In genomic region chr3:36372534-36372935, GRCh38 we compare ENCODE assay signal across 19 cellular contexts. TPM values are rescaled to one million over a fixed set of nuclear protein-coding genes. Genes with fewer than 3 reads are reported as not detected.
DNase-seq lines count a peak whose midpoint lies in the region; ATAC-seq, FAIRE-seq and TF ChIP-seq lines count a peak whose summit lies in the region.
"Had no signal": no experiment of that assay in that cellular context is flagged by ENCODE, and none has a peak within 500 bp of the region (broad histone marks: within the 10 kb centered on the region; RNA-seq: fewer than 3 reads in every experiment).

No MANE protein-coding gene starts in this region.

- no peak overlapping the region for H3K4me3 Mint-ChIP-seq in astrocyte (ENCODE audit: unreplicated experiment)
- H3K4me3 Mint-ChIP-seq: activated B cell treated with CpG ODN at 0.5 μM for 24 hours; brain; CD4-positive, CD25-positive, alpha-beta regulatory T cell; nephron progenitor cell had no signal

- H3K27me3 ChIP-seq in astrocyte (ENCODE audit: insufficient read depth, low read length) = no peaks in the 10 kb centered on the region
- H3K27me3 ChIP-seq: Peyer's patch had no signal

- no peak overlapping the region for H3K4me3 ChIP-seq in astrocyte (ENCODE audit: insufficient read depth, low read depth, low read length)
- H3K4me3 ChIP-seq: lung, Peyer's patch, psoas muscle had no signal

- H3K36me3 ChIP-seq in astrocyte (ENCODE audit: insufficient read depth, low read length) = no peaks in the 10 kb centered on the region
- H3K36me3 ChIP-seq: Peyer's patch had no signal

- no peaks in the 10 kb centered on the region for H3K27me3 Mint-ChIP-seq in astrocyte (ENCODE audit: low read depth, unreplicated experiment)
- H3K27me3 Mint-ChIP-seq: brain had no signal

- H4K20me1 ChIP-seq in astrocyte (ENCODE audit: insufficient read depth, low read length) = no peaks in the 10 kb centered on the region

- H3K79me2 ChIP-seq in astrocyte (ENCODE audit: insufficient read depth, low read length) = no peaks in the 10 kb centered on the region

- ATAC-seq in GM19395 (IDR thresholded peaks at IDR 0.05; ENCODE audit: unreplicated experiment) = no peak
- ATAC-seq: psoas muscle had no signal

- FAIRE-seq in astrocyte (lab: Jason Lieb, UNC) = no peak
- FAIRE-seq in urothelium cell line (lab: Jason Lieb, UNC) = peak; percentile 85

- no peaks in the 10 kb centered on the region for H3K9me3 Mint-ChIP-seq in astrocyte (ENCODE audit: unreplicated experiment)
- H3K9me3 Mint-ChIP-seq: activated B cell treated with CpG ODN at 0.5 μM for 24 hours, brain, nephron progenitor cell had no signal

- H3K9ac ChIP-seq in astrocyte (ENCODE audit: low read length) = peak overlapping the region; percentile 32

- H3K27ac ChIP-seq in astrocyte (ENCODE audit: low read depth, low read length) = peak overlapping the region; percentile 83
- H3K27ac ChIP-seq: Peyer's patch, psoas muscle had no signal

- peaks cover 25% of the 10 kb centered on the region for H3K4me1 ChIP-seq in astrocyte (ENCODE audit: insufficient read depth, low read length)
- H3K4me1 ChIP-seq: Peyer's patch, psoas muscle had no signal

- peaks cover 18% of the 10 kb centered on the region for H3K4me1 Mint-ChIP-seq in astrocyte (ENCODE audit: low read depth, unreplicated experiment)
- H3K4me1 Mint-ChIP-seq: activated B cell treated with CpG ODN at 0.5 μM for 24 hours; brain; CD4-positive, CD25-positive, alpha-beta regulatory T cell had no signal

- no peak overlapping the region for H2AFZ ChIP-seq in astrocyte (ENCODE audit: low read depth, low read length)

- H3K36me3 Mint-ChIP-seq in astrocyte (ENCODE audit: low read depth, unreplicated experiment) = no peaks in the 10 kb centered on the region
- H3K36me3 Mint-ChIP-seq: brain; CD4-positive, CD25-positive, alpha-beta regulatory T cell had no signal

- peak overlapping the region; percentile 70 for H3K4me2 ChIP-seq in astrocyte (ENCODE audit: low read length)

- no peaks in the 10 kb centered on the region for H3K9me3 ChIP-seq in astrocyte (ENCODE audit: insufficient read depth, low read depth, low read length)
- H3K9me3 ChIP-seq: Peyer's patch, psoas muscle had no signal

- no peak for TF ChIP-seq CTCF in astrocyte (IDR thresholded peaks at IDR 0.05; ENCODE audit: insufficient read depth, low read depth, low read length)

- H3K27ac Mint-ChIP-seq in astrocyte (ENCODE audit: unreplicated experiment) = no peak overlapping the region
- H3K27ac Mint-ChIP-seq: activated B cell treated with CpG ODN at 0.5 μM for 24 hours; brain; CD4-positive, CD25-positive, alpha-beta regulatory T cell; nephron progenitor cell had no signal

- peak; percentile 87 for DNase-seq in HT1080 (ENCODE audit: low read depth)
- DNase-seq in astrocyte (ENCODE audit: low read depth) = peak; percentile 93
- peak; percentile 60 for DNase-seq in glomerular visceral epithelial cell (ENCODE audit: extremely low spot score)
- DNase-seq in urothelium cell line (ENCODE audit: low spot score) = peak; percentile 58
- DNase-seq in retina = no peak
- no peak for DNase-seq in GM19240 (ENCODE audit: insufficient read length, low spot score)
- DNase-seq: activated B cell treated with CpG ODN at 0.5 μM for 24 hours; activated gamma-delta T cell treated with Interleukin-2 at 50 U/mL for 16 hours; CD4-positive, CD25-positive, alpha-beta regulatory T cell; foreskin melanocyte; KBM-7; NCI-H1105; nephron progenitor cell; Peyer's patch; psoas muscle; T-helper 1 cell had no signal

RNA-seq across cellular contexts. Expression of gene STAC, which starts 7.8 kb away (rescaled TPM):
- total RNA-seq in HT1080 (2014; rRNA removed; shearing (Covaris generic)) = 23.3 and 28.3 TPM in 2 replicates
- 12.6 and 13.8 TPM in 2 replicates for polyA plus RNA-seq in HT1080 (2015; cell fraction: cytosol; rRNA removed)
- 7.4 and 14.3 TPM in 2 replicates for polyA plus RNA-seq in HT1080 (2015; cell fraction: nucleus; rRNA removed)
- total RNA-seq in astrocyte = 7.1 and 9.4 TPM in 2 replicates
- total RNA-seq: Peyer's patch had no signal

Comparison
In these comparisons a context has a peak if more than half of its experiments do, and no peak if none do; other contexts are left out.
1. DNase-seq: peak in HT1080 (single experiment), astrocyte (single experiment), glomerular visceral epithelial cell (single experiment) and urothelium cell line (single experiment); none in retina (single experiment) and GM19240 (single experiment).